ENCODE assay signal across 18 cellular contexts in the genomic region with DNA sequence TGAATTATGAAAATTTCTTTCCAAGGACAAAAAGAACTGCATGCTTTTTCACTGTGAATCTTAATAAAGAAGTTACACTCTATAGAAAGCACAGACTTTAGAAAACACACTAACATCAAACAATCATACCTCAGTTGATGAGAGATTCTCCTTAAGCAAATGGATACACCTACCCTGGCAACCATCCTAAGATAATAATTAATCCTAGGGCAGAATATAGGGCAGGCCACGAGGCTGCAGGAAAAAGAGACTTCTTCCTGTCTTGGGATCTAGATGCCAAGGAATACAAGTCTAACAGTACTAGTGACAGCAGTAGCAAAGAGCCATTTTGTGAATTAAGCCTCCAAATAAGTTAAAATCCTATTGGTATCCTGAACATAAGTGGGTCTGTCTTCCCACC.
"Had no signal": no experiment of that assay in that cellular context is flagged by ENCODE, and none has a peak within 500 bp of the region (broad histone marks: within the 10 kb centered on the region; RNA-seq: fewer than 3 reads in every experiment).

No MANE protein-coding gene starts in this region.

- ATAC-seq: effector memory CD8-positive, alpha-beta T cell; foreskin keratinocyte; left colon; left ventricle myocardium superior; naive thymus-derived CD4-positive, alpha-beta T cell; psoas muscle; stimulated activated naive CD8-positive, alpha-beta T cell treated with anti-CD3 and anti-CD28 coated beads, Interleukin-15, Interleukin-2, amounts not matched to agents 100 U/mL and 50 U/mL, for 24 hours; upper lobe of right lung had no signal

- DNase-seq: effector memory CD8-positive, alpha-beta T cell; foreskin keratinocyte; immature natural killer cell; left colon; left ventricle myocardium superior; mesendoderm; naive thymus-derived CD4-positive, alpha-beta T cell; psoas muscle; stimulated activated CD4-positive, alpha-beta T cell treated with anti-CD3 and anti-CD28 coated beads, Interleukin-2, amount 100 ng/mL, for 48 hours; stimulated activated naive CD8-positive, alpha-beta T cell treated with anti-CD3 and anti-CD28 coated beads, Interleukin-15, Interleukin-2, amounts not matched to agents 100 U/mL and 50 U/mL, for 24 hours; testis; upper lobe of right lung had no signal

- H3K9me3 ChIP-seq: neutrophil, psoas muscle, testis, tibial nerve, upper lobe of right lung, vagina had no signal

- H3K36me3 ChIP-seq: neutrophil, tibial nerve, upper lobe of right lung, vagina had no signal

- H3K27me3 ChIP-seq: foreskin keratinocyte, neutrophil, testis, tibial nerve, upper lobe of right lung, vagina had no signal

- H3K4me1 ChIP-seq: foreskin keratinocyte, psoas muscle, testis, tibial nerve, upper lobe of right lung, vagina had no signal

- H3K4me3 ChIP-seq: lung, psoas muscle, smooth muscle cell, testis, tibial nerve, upper lobe of right lung, vagina had no signal

- H3K27ac ChIP-seq: foreskin keratinocyte, neutrophil, psoas muscle, testis, tibial nerve, upper lobe of right lung, vagina had no signal

- FAIRE-seq: keratinocyte had no signal

- H3K4me2 ChIP-seq: smooth muscle cell had no signal
